1 cellular context compared by ENCODE assay signal in genomic region chr14:54642950-54643695, GRCh38.
A peak's percentile ranks its signal among the peaks of the same experiment; 100 is the strongest.
TF ChIP-seq lines count a peak whose summit lies in the region.

No MANE protein-coding gene starts in this region.

TF ChIP-seq in HepG2, 621 proteins besides CTCF, POLR2A, EP300 and RAD21 (continued from another document and continues in another):
- TF ChIP-seq NRL (CRISPR knock-in tag; IDR thresholded peaks at IDR 0.05; ENCODE audit: borderline replicate concordance) (no peak), PAXIP1 (CRISPR knock-in tag; conservative IDR thresholded peaks at IDR 0.05) (peak; percentile 75), HNF4A (CRISPR knock-in tag; IDR thresholded peaks at IDR 0.05) (peak; percentile 21; the same call in 1 of the 2 replicates), POGZ (CRISPR knock-in tag; IDR thresholded peaks at IDR 0.05) (0 out of 2 replicates have a peak, but pooled peaks have one; percentile 16), ZNF367 (CRISPR knock-in tag; IDR thresholded peaks at IDR 0.05; ENCODE audit: borderline replicate concordance) (no peak), ZNF713 (CRISPR knock-in tag; IDR thresholded peaks at IDR 0.05) (no peak), PHF8 (CRISPR knock-in tag; IDR thresholded peaks at IDR 0.05) (no peak), SP5 (CRISPR knock-in tag; IDR thresholded peaks at IDR 0.05; ENCODE audit: borderline replicate concordance, low read depth) (0 out of 2 replicates have a peak, but pooled peaks have one; percentile 1), NCOR1 (IDR thresholded peaks at IDR 0.05; ENCODE audit: borderline replicate concordance, low read length) (peak; percentile 60; the same call in 1 of the 2 replicates), ZBTB7B (CRISPR knock-in tag; IDR thresholded peaks at IDR 0.05) (0 out of 2 replicates have a peak, but pooled peaks have one; percentile 42), NFKBIZ (CRISPR knock-in tag; IDR thresholded peaks at IDR 0.05) (peak; percentile 87), RXRB (CRISPR knock-in tag; IDR thresholded peaks at IDR 0.05; ENCODE audit: borderline replicate concordance) (peak; percentile 69; the same call in 1 of the 2 replicates), ETV5 (CRISPR knock-in tag; IDR thresholded peaks at IDR 0.05; ENCODE audit: borderline replicate concordance) (no peak; the same call in 1 of the 2 replicates), SOX13 (IDR thresholded peaks at IDR 0.05) (no peak), SOX13 (CRISPR knock-in tag; conservative IDR thresholded peaks at IDR 0.05 in 1 of 2, IDR thresholded peaks at IDR 0.05 in 1 of 2) (peak in 1 of 2 experiments; percentile 81; a peak in 2 of 4 replicates), HMG20A (CRISPR knock-in tag; IDR thresholded peaks at IDR 0.05; ENCODE audit: borderline replicate concordance) (peak; percentile 69), KDM2A (CRISPR knock-in tag; IDR thresholded peaks at IDR 0.05; ENCODE audit: borderline replicate concordance, low read depth) (0 out of 2 replicates have a peak, but pooled peaks have one; percentile 13), NCOA1 (CRISPR knock-in tag; IDR thresholded peaks at IDR 0.05) (no peak), TCF7L2 (IDR thresholded peaks at IDR 0.05; ENCODE audit: low read depth, low read length) (peak; percentile 56), FOXA3 (CRISPR knock-in tag; IDR thresholded peaks at IDR 0.05) (peak; percentile 56), CEBPG (CRISPR knock-in tag; IDR thresholded peaks at IDR 0.05) (peak; percentile 37; the same call in 1 of the 2 replicates), BCL6 (CRISPR knock-in tag; IDR thresholded peaks at IDR 0.05) (peak; percentile 96), PPARG (CRISPR knock-in tag; conservative IDR thresholded peaks at IDR 0.05) (0 out of 2 replicates have a peak, but pooled peaks have one; percentile 27), GATAD2A (CRISPR knock-in tag; IDR thresholded peaks at IDR 0.05) (0 out of 2 replicates have a peak, but pooled peaks have one; percentile 26), HDAC2 (CRISPR knock-in tag; IDR thresholded peaks at IDR 0.05) (peak; percentile 53; the same call in 1 of the 2 replicates), TEAD3 (CRISPR knock-in tag; optimal IDR thresholded peaks at IDR 0.05; ENCODE audit: borderline replicate concordance) (peak; percentile 88), ZFP36L1 (CRISPR knock-in tag; IDR thresholded peaks at IDR 0.05) (peak; percentile 47; the same call in 1 of the 2 replicates), HES4 (CRISPR knock-in tag; IDR thresholded peaks at IDR 0.05; ENCODE audit: borderline replicate concordance) (no peak), FOXA1 (IDR thresholded peaks at IDR 0.05) (no peak), FOXA1 (CRISPR knock-in tag; IDR thresholded peaks at IDR 0.05) (peak; percentile 62; the same call in 1 of the 2 replicates), GATA4 (IDR thresholded peaks at IDR 0.05; ENCODE audit: borderline replicate concordance, low read depth) (peak; percentile 43; the same call in 1 of the 2 replicates), TBX2 (CRISPR knock-in tag; IDR thresholded peaks at IDR 0.05; ENCODE audit: borderline replicate concordance) (0 out of 2 replicates have a peak, but pooled peaks have one; percentile 8), ARID5B (CRISPR knock-in tag; IDR thresholded peaks at IDR 0.05) (peak; percentile 90), MTA3 (CRISPR knock-in tag; IDR thresholded peaks at IDR 0.05) (no peak), ATF7 (IDR thresholded peaks at IDR 0.05) (no peak), ATF7 (CRISPR knock-in tag; IDR thresholded peaks at IDR 0.05) (no peak), NCOA2 (CRISPR knock-in tag; IDR thresholded peaks at IDR 0.05) (peak; percentile 87), MED1 (CRISPR knock-in tag; IDR thresholded peaks at IDR 0.05) (peak; percentile 45; the same call in 1 of the 2 replicates), ARNT2 (CRISPR knock-in tag; IDR thresholded peaks at IDR 0.05; ENCODE audit: low read depth) (0 out of 2 replicates have a peak, but pooled peaks have one; percentile 36), RCOR2 (CRISPR knock-in tag; IDR thresholded peaks at IDR 0.05) (peak; percentile 19; the same call in 1 of the 2 replicates), TCF7 (IDR thresholded peaks at IDR 0.05; ENCODE audit: low read depth) (peak; percentile 92), NR2C2 (CRISPR knock-in tag; IDR thresholded peaks at IDR 0.05; ENCODE audit: borderline replicate concordance) (no peak), ZNF614 (CRISPR knock-in tag; IDR thresholded peaks at IDR 0.05; ENCODE audit: borderline replicate concordance) (0 out of 2 replicates have a peak, but pooled peaks have one; percentile 16), SAP130 (CRISPR knock-in tag; IDR thresholded peaks at IDR 0.05; ENCODE audit: low read depth) (peak; percentile 50; the same call in 1 of the 2 replicates), NFIC (IDR thresholded peaks at IDR 0.05; ENCODE audit: low read length) (peak; percentile 78), CREM (IDR thresholded peaks at IDR 0.05) (peak; percentile 74), CREM (CRISPR knock-in tag; IDR thresholded peaks at IDR 0.05) (no peak), SIX1 (CRISPR knock-in tag; IDR thresholded peaks at IDR 0.05; ENCODE audit: borderline replicate concordance) (peak; percentile 38; the same call in 1 of the 2 replicates), ZNF510 (CRISPR knock-in tag; IDR thresholded peaks at IDR 0.05; ENCODE audit: low read depth) (no peak), SRF (IDR thresholded peaks at IDR 0.05; ENCODE audit: low read depth, low read length) (peak; percentile 90), MAFK (conservative IDR thresholded peaks at IDR 0.05 in 1 of 2, IDR thresholded peaks at IDR 0.05 in 1 of 2; ENCODE audit: low read length in 2 of 2) (0 out of 4 replicates have a peak, but pooled peaks of 1 of the 2 experiments have one; percentile 9), ELF3 (CRISPR knock-in tag; IDR thresholded peaks at IDR 0.05) (peak; percentile 59), FOXO1 (CRISPR knock-in tag; IDR thresholded peaks at IDR 0.05) (peak; percentile 58)
- TF ChIP-seq, protein P1, sequence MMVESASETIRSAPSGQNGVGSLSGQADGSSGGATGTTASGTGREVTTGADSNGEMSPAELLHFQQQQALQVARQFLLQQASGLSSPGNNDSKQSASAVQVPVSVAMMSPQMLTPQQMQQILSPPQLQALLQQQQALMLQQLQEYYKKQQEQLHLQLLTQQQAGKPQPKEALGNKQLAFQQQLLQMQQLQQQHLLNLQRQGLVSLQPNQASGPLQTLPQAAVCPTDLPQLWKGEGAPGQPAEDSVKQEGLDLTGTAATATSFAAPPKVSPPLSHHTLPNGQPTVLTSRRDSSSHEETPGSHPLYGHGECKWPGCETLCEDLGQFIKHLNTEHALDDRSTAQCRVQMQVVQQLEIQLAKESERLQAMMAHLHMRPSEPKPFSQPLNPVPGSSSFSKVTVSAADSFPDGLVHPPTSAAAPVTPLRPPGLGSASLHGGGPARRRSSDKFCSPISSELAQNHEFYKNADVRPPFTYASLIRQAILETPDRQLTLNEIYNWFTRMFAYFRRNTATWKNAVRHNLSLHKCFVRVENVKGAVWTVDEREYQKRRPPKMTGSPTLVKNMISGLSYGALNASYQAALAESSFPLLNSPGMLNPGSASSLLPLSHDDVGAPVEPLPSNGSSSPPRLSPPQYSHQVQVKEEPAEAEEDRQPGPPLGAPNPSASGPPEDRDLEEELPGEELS (CRISPR knock-in tag; IDR thresholded peaks at IDR 0.05): peak; percentile 91
- TF ChIP-seq, protein P2, sequence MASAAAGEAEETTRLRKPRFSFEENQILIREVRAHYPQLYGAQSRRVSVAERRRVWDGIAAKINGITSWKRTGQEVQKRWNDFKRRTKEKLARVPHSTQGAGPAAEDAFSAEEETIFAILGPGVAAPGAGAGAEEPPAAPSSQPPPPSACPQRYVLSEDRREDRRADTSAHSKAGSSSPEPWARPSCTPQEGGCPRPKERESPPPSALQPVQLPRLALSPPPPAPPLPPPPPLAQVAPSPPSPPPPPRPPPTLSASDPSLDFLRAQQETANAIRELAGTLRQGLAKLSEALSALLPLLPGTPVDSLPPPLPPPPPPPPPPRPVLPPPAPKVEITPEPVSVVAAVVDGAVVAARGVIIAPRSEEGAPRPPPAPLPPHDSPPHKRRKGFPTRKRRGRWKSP (CRISPR knock-in tag; IDR thresholded peaks at IDR 0.05): peak; percentile 20; the same call in 1 of the 2 replicates
- TF ChIP-seq, protein P3, sequence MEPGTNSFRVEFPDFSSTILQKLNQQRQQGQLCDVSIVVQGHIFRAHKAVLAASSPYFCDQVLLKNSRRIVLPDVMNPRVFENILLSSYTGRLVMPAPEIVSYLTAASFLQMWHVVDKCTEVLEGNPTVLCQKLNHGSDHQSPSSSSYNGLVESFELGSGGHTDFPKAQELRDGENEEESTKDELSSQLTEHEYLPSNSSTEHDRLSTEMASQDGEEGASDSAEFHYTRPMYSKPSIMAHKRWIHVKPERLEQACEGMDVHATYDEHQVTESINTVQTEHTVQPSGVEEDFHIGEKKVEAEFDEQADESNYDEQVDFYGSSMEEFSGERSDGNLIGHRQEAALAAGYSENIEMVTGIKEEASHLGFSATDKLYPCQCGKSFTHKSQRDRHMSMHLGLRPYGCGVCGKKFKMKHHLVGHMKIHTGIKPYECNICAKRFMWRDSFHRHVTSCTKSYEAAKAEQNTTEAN (CRISPR knock-in tag; conservative IDR thresholded peaks at IDR 0.05): 0 out of 2 replicates have a peak, but pooled peaks have one; percentile 20
- TF ChIP-seq, protein P4, sequence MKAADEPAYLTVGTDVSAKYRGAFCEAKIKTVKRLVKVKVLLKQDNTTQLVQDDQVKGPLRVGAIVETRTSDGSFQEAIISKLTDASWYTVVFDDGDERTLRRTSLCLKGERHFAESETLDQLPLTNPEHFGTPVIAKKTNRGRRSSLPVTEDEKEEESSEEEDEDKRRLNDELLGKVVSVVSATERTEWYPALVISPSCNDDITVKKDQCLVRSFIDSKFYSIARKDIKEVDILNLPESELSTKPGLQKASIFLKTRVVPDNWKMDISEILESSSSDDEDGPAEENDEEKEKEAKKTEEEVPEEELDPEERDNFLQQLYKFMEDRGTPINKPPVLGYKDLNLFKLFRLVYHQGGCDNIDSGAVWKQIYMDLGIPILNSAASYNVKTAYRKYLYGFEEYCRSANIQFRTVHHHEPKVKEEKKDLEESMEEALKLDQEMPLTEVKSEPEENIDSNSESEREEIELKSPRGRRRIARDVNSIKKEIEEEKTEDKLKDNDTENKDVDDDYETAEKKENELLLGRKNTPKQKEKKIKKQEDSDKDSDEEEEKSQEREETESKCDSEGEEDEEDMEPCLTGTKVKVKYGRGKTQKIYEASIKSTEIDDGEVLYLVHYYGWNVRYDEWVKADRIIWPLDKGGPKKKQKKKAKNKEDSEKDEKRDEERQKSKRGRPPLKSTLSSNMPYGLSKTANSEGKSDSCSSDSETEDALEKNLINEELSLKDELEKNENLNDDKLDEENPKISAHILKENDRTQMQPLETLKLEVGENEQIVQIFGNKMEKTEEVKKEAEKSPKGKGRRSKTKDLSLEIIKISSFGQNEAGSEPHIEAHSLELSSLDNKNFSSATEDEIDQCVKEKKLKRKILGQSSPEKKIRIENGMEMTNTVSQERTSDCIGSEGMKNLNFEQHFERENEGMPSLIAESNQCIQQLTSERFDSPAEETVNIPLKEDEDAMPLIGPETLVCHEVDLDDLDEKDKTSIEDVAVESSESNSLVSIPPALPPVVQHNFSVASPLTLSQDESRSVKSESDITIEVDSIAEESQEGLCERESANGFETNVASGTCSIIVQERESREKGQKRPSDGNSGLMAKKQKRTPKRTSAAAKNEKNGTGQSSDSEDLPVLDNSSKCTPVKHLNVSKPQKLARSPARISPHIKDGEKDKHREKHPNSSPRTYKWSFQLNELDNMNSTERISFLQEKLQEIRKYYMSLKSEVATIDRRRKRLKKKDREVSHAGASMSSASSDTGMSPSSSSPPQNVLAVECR (CRISPR knock-in tag; IDR thresholded peaks at IDR 0.05; ENCODE audit: borderline replicate concordance): peak; percentile 27; the same call in 1 of the 2 replicates
